In the genomic region with DNA sequence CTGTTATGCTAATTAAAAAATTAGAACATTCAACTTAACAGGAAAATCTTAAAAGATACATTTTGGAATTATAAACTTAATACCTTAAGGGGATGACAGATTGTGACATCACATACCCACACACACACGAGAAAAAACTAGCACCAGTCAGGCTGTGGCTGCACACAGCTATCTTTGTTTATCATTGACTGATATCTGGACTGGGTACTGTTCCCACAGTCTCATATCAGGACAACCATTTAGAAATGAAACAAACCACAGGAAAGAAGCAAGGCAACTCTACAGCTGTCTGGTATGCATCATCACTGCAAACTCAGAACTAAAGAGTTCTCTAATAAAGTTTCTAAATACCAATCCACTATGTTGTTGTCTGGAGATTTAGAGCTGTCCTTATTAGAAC, we compare ENCODE assay signal across 8 cellular contexts.
DNase-seq lines count a peak whose midpoint lies in the region; ATAC-seq lines count a peak whose summit lies in the region.

No MANE protein-coding gene starts in this region.

- peaks cover 3% of the 10 kb centered on the region for H3K4me1 Mint-ChIP-seq in activated CD4-positive, alpha-beta T cell treated with anti-CD3 and anti-CD28 coated beads for 36 hours
- H3K4me1 Mint-ChIP-seq in naive thymus-derived CD8-positive, alpha-beta T cell = peaks cover 0 to 8% (median 2%) of the 10 kb centered on the region in 4 donors

- CTCF ChIA-PET in activated CD4-positive, alpha-beta T cell treated with anti-CD3 and anti-CD28 coated beads for 36 hours (lab: Charles Lee) = interaction anchor here (0.9 kb wide), 1 partner anchor 9 kb away, joined by 3 read pairs; no protein-coding TSS in a partner anchor

- H3K27ac Mint-ChIP-seq in activated CD4-positive, alpha-beta T cell treated with anti-CD3 and anti-CD28 coated beads for 36 hours = no peak overlapping the region
- H3K27ac Mint-ChIP-seq in naive thymus-derived CD8-positive, alpha-beta T cell = no peak overlapping the region

- H3K27me3 Mint-ChIP-seq in activated CD4-positive, alpha-beta T cell treated with anti-CD3 and anti-CD28 coated beads for 36 hours = no peaks in the 10 kb centered on the region
- no peaks in the 10 kb centered on the region for H3K27me3 Mint-ChIP-seq in naive thymus-derived CD8-positive, alpha-beta T cell

- no peak overlapping the region for H3K4me3 Mint-ChIP-seq in activated CD4-positive, alpha-beta T cell treated with anti-CD3 and anti-CD28 coated beads for 36 hours
- H3K4me3 Mint-ChIP-seq in naive thymus-derived CD8-positive, alpha-beta T cell = no peak overlapping the region

- H3K36me3 Mint-ChIP-seq in activated CD4-positive, alpha-beta T cell treated with anti-CD3 and anti-CD28 coated beads for 36 hours (ENCODE audit: low read depth) = peaks cover 44% of the 10 kb centered on the region
- H3K36me3 Mint-ChIP-seq in naive thymus-derived CD8-positive, alpha-beta T cell = peaks cover 32 to 58% (median 54%) of the 10 kb centered on the region in 3 donors

- intact Hi-C loops in activated CD4-positive, alpha-beta T cell treated with anti-CD3 and anti-CD28 coated beads for 36 hours (cut with DNase I, micrococcal nuclease) = loop anchor here (1.0 to 10.0 kb wide), 4 partner anchors 11 to 653 kb away; partner anchors contain the start of gene ACAA2 (in 1 of the 2)

- DNase-seq in activated CD4-positive, alpha-beta T cell treated with anti-CD3 and anti-CD28 coated beads for 36 hours = peak; percentile 57
- DNase-seq in activated CD4-positive, alpha-beta T cell treated with anti-CD3 and anti-CD28 coated beads for 4 hours = no peak
- peak; percentile 26 to 41 for DNase-seq in activated CD4-positive, alpha-beta T cell treated with anti-CD3 and anti-CD28 coated beads, Interleukin-2, amount 50 U/mL, for 48 hours
- peak; percentile 30 to 34 for DNase-seq in stimulated activated CD4-positive, alpha-beta T cell treated with anti-CD3 and anti-CD28 coated beads, Interleukin-2, amount 100 ng/mL, for 24 hours
- DNase-seq in NCI-H2029 (lab: John Stamatoyannopoulos, UW) (no peak), islet precursor cell (no peak)
- no peak for DNase-seq in naive thymus-derived CD8-positive, alpha-beta T cell

- POLR2A ChIA-PET in activated CD4-positive, alpha-beta T cell treated with anti-CD3 and anti-CD28 coated beads for 36 hours (lab: Charles Lee) = interaction anchor here (1.1 kb wide), 1 partner anchor 16 kb away, joined by 3 read pairs; no protein-coding TSS in a partner anchor
- POLR2A ChIA-PET in naive thymus-derived CD8-positive, alpha-beta T cell (lab: Charles Lee) = no interaction called here

- peaks cover 13% of the 10 kb centered on the region for H3K9me3 Mint-ChIP-seq in activated CD4-positive, alpha-beta T cell treated with anti-CD3 and anti-CD28 coated beads for 36 hours (ENCODE audit: low read depth)
- H3K9me3 Mint-ChIP-seq in naive thymus-derived CD8-positive, alpha-beta T cell = peaks cover 3 to 27% (median 12%) of the 10 kb centered on the region in 9 donors

- peak; percentile 98 for ATAC-seq in activated CD4-positive, alpha-beta T cell treated with anti-CD3 and anti-CD28 coated beads for 36 hours
- ATAC-seq in HG02798 (IDR thresholded peaks at IDR 0.05; ENCODE audit: poor library complexity, unreplicated experiment) = peak; percentile 94
- ATAC-seq in naive thymus-derived CD8-positive, alpha-beta T cell = no peak

Comparison
In these comparisons a context has a peak if more than half of its experiments do, and no peak if none do; other contexts are left out.
1. DNase-seq: peak in activated CD4-positive, alpha-beta T cell treated with anti-CD3 and anti-CD28 coated beads for 36 hours (single experiment), activated CD4-positive, alpha-beta T cell treated with anti-CD3 and anti-CD28 coated beads, Interleukin-2, amount 50 U/mL, for 48 hours (2 of 2) and stimulated activated CD4-positive, alpha-beta T cell treated with anti-CD3 and anti-CD28 coated beads, Interleukin-2, amount 100 ng/mL, for 24 hours (2 of 2); none in activated CD4-positive, alpha-beta T cell treated with anti-CD3 and anti-CD28 coated beads for 4 hours (0 of 2), NCI-H2029 (single experiment), islet precursor cell (single experiment) and naive thymus-derived CD8-positive, alpha-beta T cell (0 of 10).
2. ATAC-seq: peak in activated CD4-positive, alpha-beta T cell treated with anti-CD3 and anti-CD28 coated beads for 36 hours (single experiment) and HG02798 (single experiment); none in naive thymus-derived CD8-positive, alpha-beta T cell (0 of 2).